1 cellular context compared by ENCODE assay signal in genomic region chr19:49133621-49134454, GRCh38.
TF ChIP-seq lines count a peak whose summit lies in the region.

No MANE protein-coding gene starts in this region.

TF ChIP-seq in GM12878, 131 proteins besides CTCF, POLR2A, EP300 and RAD21:
- TF ChIP-seq EGR1 (IDR thresholded peaks at IDR 0.05; ENCODE audit: borderline replicate concordance in 1 of 2, low read depth in 2 of 2, low read length in 2 of 2) (peak in 1 of 2 experiments; percentile 47; a peak in 1 of 3 replicates), ETV6 (conservative IDR thresholded peaks at IDR 0.05 in 1 of 2, IDR thresholded peaks at IDR 0.05 in 1 of 2; ENCODE audit: borderline replicate concordance in 1 of 2, low read depth in 1 of 2) (no peak), NRF1 (conservative IDR thresholded peaks at IDR 0.05; ENCODE audit: low read depth, low read length) (no peak)
